Comparison of ENCODE assay signal across 13 cellular contexts in the genomic region with DNA sequence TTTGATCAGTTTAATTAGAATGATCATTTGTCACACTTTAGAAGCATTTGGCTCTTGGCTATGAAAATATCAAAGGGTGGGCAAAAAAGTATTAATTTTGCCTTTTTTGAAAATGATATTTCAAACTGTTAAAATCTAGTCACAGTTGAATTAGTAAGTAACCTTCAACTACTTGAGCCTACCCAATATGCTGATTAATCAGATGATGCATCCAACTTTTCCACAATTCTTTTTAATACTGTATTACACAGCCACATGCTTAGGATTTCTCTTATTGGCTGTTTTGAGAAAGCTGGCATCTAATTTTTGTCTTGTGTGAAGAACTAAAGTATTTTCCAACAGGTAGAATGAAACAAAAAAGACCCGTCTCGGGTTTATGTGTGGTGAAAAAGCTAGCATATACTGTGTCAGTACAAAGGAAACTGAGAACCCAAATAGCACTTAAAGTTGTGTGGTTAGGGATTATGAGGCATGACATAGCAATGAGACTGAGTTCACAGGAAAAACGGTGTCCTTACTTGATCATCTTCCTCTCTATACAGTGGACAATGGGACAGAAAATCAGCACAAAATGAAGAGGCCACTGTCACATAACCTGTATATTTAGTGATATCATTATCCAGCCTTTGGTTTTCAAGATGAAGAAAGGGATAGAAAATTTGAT. TPM values are rescaled to one million over a fixed set of nuclear protein-coding genes. Genes with fewer than 3 reads are reported as not detected.
DNase-seq lines count a peak whose midpoint lies in the region; ATAC-seq and TF ChIP-seq lines count a peak whose summit lies in the region.
"Had no signal": no experiment of that assay in that cellular context is flagged by ENCODE, and none has a peak within 500 bp of the region (broad histone marks: within the 10 kb centered on the region; RNA-seq: fewer than 3 reads in every experiment).

No MANE protein-coding gene starts in this region.

- no peak overlapping the region for H3K4me3 ChIP-seq in foreskin fibroblast (ENCODE audit: low read depth in 1 of 2, low read length in 2 of 2)
- H3K4me3 ChIP-seq: lower lobe of right lung had no signal

- DNase-seq in NCI-H510A treated with DMSO at 0.1 percent for 48 hours (lab: John Stamatoyannopoulos, UW) (peak; percentile 19), NCI-H510A (lab: John Stamatoyannopoulos, UW) (no peak), foreskin fibroblast (peak; percentile 47 to 63), left cardiac atrium (no peak), NCI-H1694 treated with DMSO at 0.1 percent for 48 hours (lab: John Stamatoyannopoulos, UW) (no peak), ecto neural progenitor cell (ENCODE audit: low spot score) (no peak), sciatic nerve (ENCODE audit: low spot score) (no peak)
- DNase-seq: 8988T; activated CD4-positive, alpha-beta T cell treated with anti-CD3 and anti-CD28 coated beads for 4 hours; activated T-cell treated with anti-CD3 and anti-CD28 coated beads, Interleukin-2, amount 50 U/mL, for 4 hours; lower lobe of right lung; T-helper 2 cell had no signal

- no peak for TF ChIP-seq CTCF in foreskin fibroblast (IDR thresholded peaks at IDR 0.05; ENCODE audit: low read depth, low read length)

- intact Hi-C loops in left cardiac atrium (cut with DNase I) (no loop called here), sciatic nerve (cut with DNase I) (no loop called here)

- ATAC-seq in SK-N-SH treated with all-trans-retinoic acid at 6 μM for 48 hours: peak; percentile 85
- no peak for ATAC-seq in left cardiac atrium
- no peak for ATAC-seq in sciatic nerve
- ATAC-seq: activated T-cell treated with anti-CD3 and anti-CD28 coated beads, Interleukin-2, amount 50 U/mL, for 4 hours; lower lobe of right lung had no signal

TF ChIP-seq in SK-N-SH treated with all-trans-retinoic acid at 6 μM for 48 hours, 23 proteins besides CTCF, POLR2A, EP300 and RAD21:
- TF ChIP-seq ZNF70 (CRISPR knock-in tag; IDR thresholded peaks at IDR 0.05): no peak
- TF ChIP-seq ISL1 (CRISPR knock-in tag; IDR thresholded peaks at IDR 0.05): no peak
- TF ChIP-seq ZC3H10 (CRISPR knock-in tag; IDR thresholded peaks at IDR 0.05): no peak
- TF ChIP-seq, protein P1, sequence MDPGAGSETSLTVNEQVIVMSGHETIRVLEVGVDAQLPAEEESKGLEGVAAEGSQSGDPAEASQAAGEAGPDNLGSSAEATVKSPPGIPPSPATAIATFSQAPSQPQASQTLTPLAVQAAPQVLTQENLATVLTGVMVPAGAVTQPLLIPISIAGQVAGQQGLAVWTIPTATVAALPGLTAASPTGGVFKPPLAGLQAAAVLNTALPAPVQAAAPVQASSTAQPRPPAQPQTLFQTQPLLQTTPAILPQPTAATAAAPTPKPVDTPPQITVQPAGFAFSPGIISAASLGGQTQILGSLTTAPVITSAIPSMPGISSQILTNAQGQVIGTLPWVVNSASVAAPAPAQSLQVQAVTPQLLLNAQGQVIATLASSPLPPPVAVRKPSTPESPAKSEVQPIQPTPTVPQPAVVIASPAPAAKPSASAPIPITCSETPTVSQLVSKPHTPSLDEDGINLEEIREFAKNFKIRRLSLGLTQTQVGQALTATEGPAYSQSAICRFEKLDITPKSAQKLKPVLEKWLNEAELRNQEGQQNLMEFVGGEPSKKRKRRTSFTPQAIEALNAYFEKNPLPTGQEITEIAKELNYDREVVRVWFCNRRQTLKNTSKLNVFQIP (CRISPR knock-in tag; IDR thresholded peaks at IDR 0.05; ENCODE audit: borderline replicate concordance, low read depth): no peak
- TF ChIP-seq PATZ1 (CRISPR knock-in tag; IDR thresholded peaks at IDR 0.05; ENCODE audit: borderline replicate concordance): no peak
- TF ChIP-seq PPARA (CRISPR knock-in tag; IDR thresholded peaks at IDR 0.05; ENCODE audit: borderline replicate concordance): no peak
- TF ChIP-seq ESRRG (CRISPR knock-in tag; IDR thresholded peaks at IDR 0.05): no peak
- no peak for TF ChIP-seq SNAI2 (CRISPR knock-in tag; IDR thresholded peaks at IDR 0.05)
- TF ChIP-seq ZFP3 (CRISPR knock-in tag; IDR thresholded peaks at IDR 0.05): no peak
- TF ChIP-seq OSR1 (CRISPR knock-in tag; IDR thresholded peaks at IDR 0.05): no peak
- no peak for TF ChIP-seq CSDC2 (CRISPR knock-in tag; IDR thresholded peaks at IDR 0.05)
- TF ChIP-seq RARB (CRISPR knock-in tag; IDR thresholded peaks at IDR 0.05): no peak
- TF ChIP-seq TOX (CRISPR knock-in tag; IDR thresholded peaks at IDR 0.05; ENCODE audit: borderline replicate concordance): no peak
- TF ChIP-seq ZNF565 (CRISPR knock-in tag; conservative IDR thresholded peaks at IDR 0.05; ENCODE audit: low read depth): no peak
- TF ChIP-seq CSRNP3 (CRISPR knock-in tag; IDR thresholded peaks at IDR 0.05): no peak
TF ChIP-seq in SK-N-SH treated with all-trans-retinoic acid at 6 μM for 48 hours: peak in this region for 0.

RNA-seq across cellular contexts. Expression of gene OSBPL6, which starts 11.7 kb away (rescaled TPM):
- total RNA-seq in left cardiac atrium (10 to 100 TPM in 1 of 2 donors, 1 to 10 TPM in 1; 7.0 to 12.2 TPM), sciatic nerve (1.8 TPM)

Comparison
In these comparisons a context has a peak if more than half of its experiments do, and no peak if none do; other contexts are left out.
1. DNase-seq: peak in NCI-H510A treated with DMSO at 0.1 percent for 48 hours (single experiment) and foreskin fibroblast (2 of 2); none in NCI-H510A (single experiment), left cardiac atrium (single experiment), NCI-H1694 treated with DMSO at 0.1 percent for 48 hours (single experiment), ecto neural progenitor cell (single experiment) and sciatic nerve (single experiment).